In genomic region chr3:128011140-128011539, GRCh38 we compare ENCODE assay signal across 8 cellular contexts. TPM values are rescaled to one million over a fixed set of nuclear protein-coding genes. Genes with fewer than 3 reads are reported as not detected.
DNase-seq lines count a peak whose midpoint lies in the region; ATAC-seq, FAIRE-seq and TF ChIP-seq lines count a peak whose summit lies in the region.

No MANE protein-coding gene starts in this region.

- no peak overlapping the region for H3K9ac ChIP-seq in HUES64 (ENCODE audit: low read depth, low read length)

- intact Hi-C loops in stomach (cut with DNase I; ENCODE audit: low total_unique reads), result no loop called here

- H3K4me3 ChIP-seq in HUES64 (ENCODE audit: low read length) (peak overlapping the region; percentile 4; the same call in 1 of the 2 replicates), fibroblast of the aortic adventitia (ENCODE audit: low read depth, low read length) (peak overlapping the region; percentile 2), stomach (no peak overlapping the region)

- H3K36me3 ChIP-seq in HUES64 (ENCODE audit: insufficient read depth, low read length), result no peaks in the 10 kb centered on the region
- no peaks in the 10 kb centered on the region for H3K36me3 ChIP-seq in stomach

- H3K27ac ChIP-seq in HUES64 (ENCODE audit: low read depth, low read length), result no peak overlapping the region
- H3K27ac ChIP-seq in stomach, result no peak overlapping the region

- DNase-seq in D721Med (ENCODE audit: insufficient read length, low spot score), result no peak
- DNase-seq in RPMI8226, result peak; percentile 56
- peak; percentile 46 for DNase-seq in fibroblast of the aortic adventitia (ENCODE audit: low read depth)
- peak; percentile 72 for DNase-seq in stomach
- DNase-seq in AG08396 (ENCODE audit: low spot score), result no peak
- DNase-seq in KG1 (lab: John Stamatoyannopoulos, UW), result no peak

- H3K4me1 ChIP-seq in HUES64 (ENCODE audit: insufficient read depth, low read length) (peaks cover 9% of the 10 kb centered on the region; the same call in 1 of the 2 replicates), stomach (peaks cover 0 to 4% (median 0%) of the 10 kb centered on the region in 4 donors)

- TF ChIP-seq POLR2A in stomach (IDR thresholded peaks at IDR 0.05), result no peak

- H3K27me3 ChIP-seq in HUES64 (ENCODE audit: insufficient read depth, low read length) (no peaks in the 10 kb centered on the region), stomach (peaks cover 0 to 41% (median 4%) of the 10 kb centered on the region in 3 donors)

- no peak for ATAC-seq in GM21528 (IDR thresholded peaks at IDR 0.05; ENCODE audit: low FRiP score, unreplicated experiment)

- WGBS in HUES64, result 3% methylated on average over 12 of the region's 12 CpGs
- WGBS in stomach, 5 donors, result 5 to 14% (median 7%) methylated on average over 12 of the region's 12 CpGs

- no peak for FAIRE-seq in D721Med (lab: Jason Lieb, UNC)

- H3K9me3 ChIP-seq in HUES64 (ENCODE audit: insufficient read depth, low read depth, low read length), result peaks cover 2% of the 10 kb centered on the region; the same call in 1 of the 2 replicates
- H3K9me3 ChIP-seq in stomach, result no peaks in the 10 kb centered on the region

- TF ChIP-seq CTCF in D721Med (IDR thresholded peaks at IDR 0.05; ENCODE audit: insufficient read depth, missing control alignments) (peak; percentile 49), fibroblast of the aortic adventitia (IDR thresholded peaks at IDR 0.05; ENCODE audit: insufficient read depth, low read length) (peak; percentile 47), stomach (IDR thresholded peaks at IDR 0.05) (peak in 4 of 7 experiments; percentile 8 to 37 (median 23))

- no peak for TF ChIP-seq EP300 in stomach (IDR thresholded peaks at IDR 0.05)

RNA-seq across cellular contexts. Expression of gene SEC61A1, which starts 41.1 kb away (rescaled TPM):
- 121 TPM for polyA plus RNA-seq in HUES64 (2013, experiment 1 of 2)
- polyA plus RNA-seq in HUES64 (2013, experiment 2 of 2), result 106 TPM
- 120 and 406 TPM in 2 replicates for total RNA-seq in fibroblast of the aortic adventitia (ENCODE audit: low replicate concordance)
- total RNA-seq in stomach, result 100 to 1,000 TPM in 3 of 5 donors, 10 to 100 TPM in 2; 36.8 to 200 (median 143) TPM
- 10 to 100 TPM; 42.3 to 87.1 (median 74.2) TPM for polyA plus RNA-seq in stomach

Comparison
In these comparisons a context has a peak if more than half of its experiments do, and no peak if none do; other contexts are left out.
1. DNase-seq: peak in RPMI8226 (single experiment), fibroblast of the aortic adventitia (single experiment) and stomach (single experiment); none in D721Med (single experiment), AG08396 (single experiment) and KG1 (single experiment).
2. H3K4me3 ChIP-seq: peak in HUES64 (single experiment) and fibroblast of the aortic adventitia (single experiment); none in stomach (0 of 4).
3. Peak in every context shown above with its lines, with median percentiles within 50 percentile points of each other: CTCF ChIP-seq.